ENCODE assay signal across 1 cellular context in genomic region chr6:150334790-150335783, GRCh38.
TF ChIP-seq lines count a peak whose summit lies in the region.

No MANE protein-coding gene starts in this region.

TF ChIP-seq in K562, 482 proteins besides CTCF, POLR2A, EP300 and RAD21 (continued from another document and continues in another):
- TF ChIP-seq AFF4 (CRISPR knock-in tag; IDR thresholded peaks at IDR 0.05) (no peak), XRCC5 (IDR thresholded peaks at IDR 0.05; ENCODE audit: low read depth, low read length) (no peak), TAF1 (IDR thresholded peaks at IDR 0.05; ENCODE audit: control insufficient read depth, extremely low read depth, insufficient read depth, low read length, severe bottlenecking) (no peak), ZNF133 (CRISPR knock-in tag; IDR thresholded peaks at IDR 0.05) (no peak), BMI1 (IDR thresholded peaks at IDR 0.05; ENCODE audit: low read length) (no peak), COPS2 (conservative IDR thresholded peaks at IDR 0.05) (no peak), STAG1 (CRISPR knock-in tag; IDR thresholded peaks at IDR 0.05; ENCODE audit: borderline replicate concordance) (no peak; the same call in 1 of the 2 replicates), SMAD1 (IDR thresholded peaks at IDR 0.05; ENCODE audit: low read depth, low read length, partially characterized antibody) (no peak), NCOA1 (IDR thresholded peaks at IDR 0.05; ENCODE audit: low read depth) (no peak), ZNF655 (CRISPR knock-in tag; IDR thresholded peaks at IDR 0.05) (0 out of 2 replicates have a peak, but pooled peaks have one; percentile 44), HLTF (IDR thresholded peaks at IDR 0.05) (peak; percentile 86; the same call in 1 of the 2 replicates), GTF2B (IDR thresholded peaks at IDR 0.05; ENCODE audit: extremely low read depth, insufficient read length) (no peak), CEBPZ (IDR thresholded peaks at IDR 0.05; ENCODE audit: borderline replicate concordance, low read depth, low read length) (no peak), SP1 (CRISPR knock-in tag; IDR thresholded peaks at IDR 0.05) (peak; percentile 25; the same call in 1 of the 2 replicates), PHF21A (IDR thresholded peaks at IDR 0.05; ENCODE audit: borderline replicate concordance, low read depth) (no peak), ZNF583 (CRISPR knock-in tag; IDR thresholded peaks at IDR 0.05) (no peak), FOXP4 (CRISPR knock-in tag; IDR thresholded peaks at IDR 0.05; ENCODE audit: borderline replicate concordance) (no peak), PATZ1 (CRISPR knock-in tag; IDR thresholded peaks at IDR 0.05; ENCODE audit: borderline replicate concordance) (no peak), CBFA2T3 (IDR thresholded peaks at IDR 0.05) (no peak), FOSL1 (tag; conservative IDR thresholded peaks at IDR 0.05) (peak; percentile 49; the same call in 1 of the 2 replicates), PHB (CRISPR knock-in tag; IDR thresholded peaks at IDR 0.05) (no peak), NR2C2 (CRISPR knock-in tag; IDR thresholded peaks at IDR 0.05) (no peak), NR2C2 (tag; IDR thresholded peaks at IDR 0.05) (no peak; the same call in 1 of the 2 replicates), ESRRB (CRISPR knock-in tag; IDR thresholded peaks at IDR 0.05; ENCODE audit: borderline replicate concordance) (no peak), ZNF282 (CRISPR knock-in tag; IDR thresholded peaks at IDR 0.05) (no peak), E2F6 (IDR thresholded peaks at IDR 0.05; ENCODE audit: borderline replicate concordance in 1 of 2, extremely low read depth in 1 of 2, insufficient read depth in 1 of 2, insufficient read length in 1 of 2, low read depth in 1 of 2, low read length in 1 of 2, poor library complexity in 1 of 2, severe bottlenecking in 1 of 2) (no peak), BACH1 (tag; IDR thresholded peaks at IDR 0.05) (no peak), RNF219 (CRISPR knock-in tag; IDR thresholded peaks at IDR 0.05) (no peak), MXD1 (CRISPR knock-in tag; IDR thresholded peaks at IDR 0.05; ENCODE audit: borderline replicate concordance, poor library complexity, severe bottlenecking) (no peak), TCF3 (CRISPR knock-in tag; IDR thresholded peaks at IDR 0.05) (no peak), ZC3H4 (CRISPR knock-in tag; IDR thresholded peaks at IDR 0.05; ENCODE audit: borderline replicate concordance) (no peak), PRDM10 (IDR thresholded peaks at IDR 0.05; ENCODE audit: partially characterized antibody) (no peak), ID3 (CRISPR knock-in tag; IDR thresholded peaks at IDR 0.05) (no peak), ID3 (tag; IDR thresholded peaks at IDR 0.05) (no peak)
